Comparison of ENCODE assay signal across 31 cellular contexts in the genomic region with DNA sequence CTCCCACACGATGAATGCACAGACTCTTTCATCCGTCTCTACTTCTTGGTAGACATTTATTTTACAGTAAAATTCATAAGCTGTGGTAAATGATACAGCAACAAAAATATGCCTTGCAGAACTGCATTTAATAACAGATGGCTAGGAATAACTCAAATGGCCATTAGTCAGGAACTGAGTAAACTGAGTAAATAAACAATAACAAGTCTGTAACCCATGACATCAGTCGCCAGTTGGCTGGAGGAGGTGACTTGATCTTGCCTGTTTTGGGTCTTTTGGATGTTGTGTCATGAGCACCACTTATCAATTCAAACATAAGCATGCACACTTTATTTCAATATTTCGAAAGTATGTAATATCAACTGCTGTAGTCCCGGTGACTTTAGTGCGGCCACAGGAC.
"Had no signal": no experiment of that assay in that cellular context is flagged by ENCODE, and none has a peak within 500 bp of the region (broad histone marks: within the 10 kb centered on the region; RNA-seq: fewer than 3 reads in every experiment).

No MANE protein-coding gene starts in this region.

- H3K4me1 ChIP-seq: adrenal gland, ascending aorta had no signal

- ATAC-seq: activated CD8-positive, alpha-beta T cell treated with anti-CD3 and anti-CD28 coated beads for 36 hours; activated naive CD4-positive, alpha-beta T cell treated with anti-CD3 and anti-CD28 coated beads, Interleukin-2, amount 50 U/mL, for 72 hours; activated T-cell treated with anti-CD3 and anti-CD28 coated beads, Interleukin-2, amount 50 U/mL, for 4 hours; activated T-cell treated with anti-CD3 and anti-CD28 coated beads, Interleukin-2, amount 50 U/mL, for 72 hours; activated T-helper 17 cell treated with anti-CD3 and anti-CD28 coated beads, Interleukin-2, amount 50 U/mL, for 72 hours; T-helper 17 cell had no signal

- H3K9me3 ChIP-seq: adrenal gland, ascending aorta had no signal

- H3K27me3 ChIP-seq: adrenal gland, ascending aorta, cardiac muscle cell had no signal

- H3K4me3 ChIP-seq: adrenal gland, ascending aorta, cardiac muscle cell had no signal

- H3K27ac ChIP-seq: adrenal gland, ascending aorta, cardiac muscle cell, VCaP had no signal

- DNase-seq: activated B cell treated with CpG ODN at 0.5 μM for 24 hours; activated CD4-positive, alpha-beta memory T cell treated with anti-CD3 and anti-CD28 coated beads for 36 hours; activated CD4-positive, alpha-beta T cell treated with anti-CD3 and anti-CD28 coated beads for 4 hours; activated CD4-positive, alpha-beta T cell treated with anti-CD3 and anti-CD28 coated beads, Interleukin-2, amount 10 ng/mL, durations not matched to agents 24 days and 14 days; activated CD4-positive, alpha-beta T cell treated with anti-CD3 and anti-CD28 coated beads, Interleukin-2, amount 50 U/mL, for 1 hour; activated CD4-positive, alpha-beta T cell treated with anti-CD3 and anti-CD28 coated beads, Interleukin-2, amount 50 U/mL, for 4 hours; activated CD4-positive, CD25-positive, alpha-beta regulatory T cell treated with anti-CD3 and anti-CD28 coated beads, Interleukin-2, amount 50 U/mL, for 72 hours; activated CD8-positive, alpha-beta memory T cell treated with anti-CD3 and anti-CD28 coated beads, Interleukin-2, amount 50 U/mL, for 4 hours; activated CD8-positive, alpha-beta T cell treated with anti-CD3 and anti-CD28 coated beads for 36 hours; activated effector memory CD4-positive, alpha-beta T cell treated with anti-CD3 and anti-CD28 coated beads, Interleukin-2, amount 50 U/mL, for 16 hours; activated gamma-delta T cell treated with Interleukin-2 at 50 U/mL for 16 hours; activated naive CD4-positive, alpha-beta T cell; activated naive CD4-positive, alpha-beta T cell treated with anti-CD3 and anti-CD28 coated beads for 36 hours; activated naive CD4-positive, alpha-beta T cell treated with anti-CD3 and anti-CD28 coated beads, Interleukin-2, amount 50 U/mL, for 16 hours; activated naive CD8-positive, alpha-beta T cell treated with anti-CD3 and anti-CD28 coated beads for 36 hours; activated T-cell treated with anti-CD3 and anti-CD28 coated beads for 4 hours; activated T-cell treated with anti-CD3 and anti-CD28 coated beads, Interleukin-2, amount 50 U/mL, for 1 hour; activated T-cell treated with anti-CD3 and anti-CD28 coated beads, Interleukin-2, amount 50 U/mL, for 4 hours; activated T-cell treated with anti-CD3 and anti-CD28 coated beads, Interleukin-2, amount 50 U/mL, for 72 hours; adrenal gland; amygdala; anterior cingulate cortex; caudate nucleus; cerebellar nuclear complex; T-helper 17 cell; T-helper 9 cell had no signal

- H3K36me3 ChIP-seq: adrenal gland, ascending aorta, cardiac muscle cell had no signal
